8 cellular contexts compared by ENCODE assay signal in the genomic region with DNA sequence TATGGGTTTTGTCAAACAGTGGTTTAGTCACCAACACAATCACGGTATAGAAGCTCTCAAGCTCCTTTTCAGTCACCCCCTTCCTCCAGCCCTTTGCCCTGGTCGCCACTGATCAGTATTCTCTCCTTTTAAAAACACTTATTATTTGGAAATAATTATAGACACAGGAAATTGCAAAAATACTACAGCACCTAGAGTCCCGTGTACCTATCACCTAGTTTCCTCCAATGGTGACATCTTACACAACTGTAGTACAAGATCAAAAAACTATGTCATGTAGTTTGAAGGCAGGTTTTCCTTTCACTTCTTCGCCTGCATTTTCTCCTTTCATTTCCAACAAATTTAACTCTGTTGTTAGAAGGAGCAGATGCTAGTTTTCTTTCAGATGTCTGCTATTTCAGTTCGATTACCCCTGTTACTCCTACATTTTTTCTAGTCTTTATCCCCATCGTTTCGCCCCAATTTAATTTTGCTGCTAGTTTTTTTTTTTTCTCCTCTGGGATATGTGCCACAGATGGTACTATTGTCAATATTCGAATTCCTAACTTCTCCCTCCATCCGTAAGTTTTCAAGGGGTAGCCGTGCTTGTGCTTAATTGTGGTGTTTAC. TPM values are rescaled to one million over a fixed set of nuclear protein-coding genes. Genes with fewer than 3 reads are reported as not detected.
DNase-seq lines count a peak whose midpoint lies in the region; ATAC-seq and TF ChIP-seq lines count a peak whose summit lies in the region.

No MANE protein-coding gene starts in this region.

- H3K27ac Mint-ChIP-seq in CD8-positive, alpha-beta T cell = peak overlapping the region; percentile 100
- H3K27ac Mint-ChIP-seq in brain = peak overlapping the region; percentile 96 to 100 (median 97)

- no peaks in the 10 kb centered on the region for H3K27me3 ChIP-seq in CD8-positive, alpha-beta T cell (ENCODE audit: insufficient read depth, low read length)

- CTCF ChIA-PET in CD8-positive, alpha-beta T cell (lab: Charles Lee) = interaction anchor here (0.9 to 1.6 kb wide), 2 partner anchors 119 to 133 kb away, joined by 3 read pairs; no protein-coding TSS in a partner anchor

- peak overlapping the region; percentile 100 for H3K4me3 Mint-ChIP-seq in CD8-positive, alpha-beta T cell
- H3K4me3 Mint-ChIP-seq in brain = peak overlapping the region; percentile 86 to 95 (median 90)

- H3K36me3 ChIP-seq in CD8-positive, alpha-beta T cell (ENCODE audit: insufficient read depth, low read length) = no peaks in the 10 kb centered on the region

- H3K4me1 ChIP-seq in CD8-positive, alpha-beta T cell (ENCODE audit: insufficient read depth, low read length) = peaks cover 12% of the 10 kb centered on the region

- DNase-seq in CD8-positive, alpha-beta T cell = no peak
- DNase-seq in NCI-H82 (lab: John Stamatoyannopoulos, UW) = peak; percentile 63
- DNase-seq in kidney tubule cell (ENCODE audit: low spot score) = peak; percentile 38
- peak; percentile 7 for DNase-seq in stimulated activated naive CD8-positive, alpha-beta T cell treated with anti-CD3 and anti-CD28 coated beads, Interleukin-15, Interleukin-2, amounts not matched to agents 100 U/mL and 50 U/mL, for 24 hours
- DNase-seq in stimulated activated CD4-positive, alpha-beta T cell treated with anti-CD3 and anti-CD28 coated beads, Interleukin-1b, Interleukin-23, amount 100 ng/mL, for 48 hours = no peak

- TF ChIP-seq CTCF in CD8-positive, alpha-beta T cell (IDR thresholded peaks at IDR 0.05) = no peak
- TF ChIP-seq CTCF in brain (conservative IDR thresholded peaks at IDR 0.05) = no peak

- peak overlapping the region; percentile 99 for H3K4me3 ChIP-seq in CD8-positive, alpha-beta T cell (ENCODE audit: low read depth, low read length)

- H3K27me3 Mint-ChIP-seq in CD8-positive, alpha-beta T cell (ENCODE audit: low read depth) = no peaks in the 10 kb centered on the region
- peaks cover 3% of the 10 kb centered on the region for H3K27me3 Mint-ChIP-seq in brain

- POLR2A ChIA-PET in CD8-positive, alpha-beta T cell (lab: Charles Lee) = interaction anchor here (0.6 to 2.2 kb wide), 4 partner anchors 33 to 221 kb away, joined by 3 to 10 read pairs (median 6); a partner anchor contains a TSS

- no peaks in the 10 kb centered on the region for H3K9me3 Mint-ChIP-seq in CD8-positive, alpha-beta T cell
- no peaks in the 10 kb centered on the region for H3K9me3 Mint-ChIP-seq in brain

- intact Hi-C loops in CD8-positive, alpha-beta T cell (cut with DNase I, micrococcal nuclease) = loop anchor here (1.0 to 10.0 kb wide), 14 partner anchors 98 to 1316 kb away; a partner anchor contains a TSS

- H3K36me3 Mint-ChIP-seq in CD8-positive, alpha-beta T cell = peaks cover 4% of the 10 kb centered on the region
- H3K36me3 Mint-ChIP-seq in brain = no peaks in the 10 kb centered on the region

- ATAC-seq in CD8-positive, alpha-beta T cell = peak; percentile 43
- ATAC-seq in GM21390 (IDR thresholded peaks at IDR 0.05; ENCODE audit: unreplicated experiment) (peak; percentile 20), GM19023 (IDR thresholded peaks at IDR 0.05; ENCODE audit: unreplicated experiment) (no peak)
- no peak for ATAC-seq in stimulated activated naive CD8-positive, alpha-beta T cell treated with anti-CD3 and anti-CD28 coated beads, Interleukin-15, Interleukin-2, amounts not matched to agents 100 U/mL and 50 U/mL, for 24 hours

- H3K9me3 ChIP-seq in CD8-positive, alpha-beta T cell (ENCODE audit: low read length) = no peaks in the 10 kb centered on the region

- H3K4me1 Mint-ChIP-seq in CD8-positive, alpha-beta T cell (ENCODE audit: low read depth) = peaks cover 31% of the 10 kb centered on the region
- peaks cover 44% of the 10 kb centered on the region for H3K4me1 Mint-ChIP-seq in brain

- peak overlapping the region; percentile 97 for H3K27ac ChIP-seq in CD8-positive, alpha-beta T cell (ENCODE audit: low read depth, low read length)

RNA-seq across cellular contexts. Expression of a gene that starts 0.6 kb away (rescaled TPM):
- 1 to 10 TPM; 4.7 to 5.7 TPM for total RNA-seq in CD8-positive, alpha-beta T cell
- 4.3 TPM for polyA plus RNA-seq in brain (ENCODE audit: insufficient read depth, low read depth, low replicate concordance)

Comparison
In these comparisons a context has a peak if more than half of its experiments do, and no peak if none do; other contexts are left out.
1. ATAC-seq: peak in CD8-positive, alpha-beta T cell (single experiment) and GM21390 (single experiment); none in stimulated activated naive CD8-positive, alpha-beta T cell treated with anti-CD3 and anti-CD28 coated beads, Interleukin-15, Interleukin-2, amounts not matched to agents 100 U/mL and 50 U/mL, for 24 hours (single experiment) and GM19023 (single experiment).
2. DNase-seq: peak in NCI-H82 (single experiment), kidney tubule cell (single experiment) and stimulated activated naive CD8-positive, alpha-beta T cell treated with anti-CD3 and anti-CD28 coated beads, Interleukin-15, Interleukin-2, amounts not matched to agents 100 U/mL and 50 U/mL, for 24 hours (single experiment); none in CD8-positive, alpha-beta T cell (0 of 7) and stimulated activated CD4-positive, alpha-beta T cell treated with anti-CD3 and anti-CD28 coated beads, Interleukin-1b, Interleukin-23, amount 100 ng/mL, for 48 hours (single experiment).